In the genomic region with DNA sequence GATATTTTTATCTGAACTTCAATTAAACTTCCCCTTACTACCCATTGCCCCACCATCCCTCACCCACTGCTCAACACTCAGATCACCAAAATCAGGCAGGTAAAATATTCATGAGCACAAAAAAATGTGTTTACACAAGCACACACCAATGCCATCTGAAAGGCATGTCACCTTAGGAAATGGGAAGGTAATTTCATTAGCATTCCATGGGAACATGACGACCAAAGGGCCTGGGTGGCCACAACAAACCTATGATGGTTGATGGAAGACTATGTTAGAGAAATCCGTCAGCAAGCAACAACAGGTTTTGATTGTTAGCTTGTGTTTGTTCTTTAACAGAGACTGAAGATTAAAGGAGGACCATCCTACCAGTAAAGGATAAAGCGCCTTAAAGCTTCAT, we compare ENCODE assay signal across 30 cellular contexts.
"Had no signal": no experiment of that assay in that cellular context is flagged by ENCODE, and none has a peak within 500 bp of the region (broad histone marks: within the 10 kb centered on the region; RNA-seq: fewer than 3 reads in every experiment).

No MANE protein-coding gene starts in this region.

- H3K36me3 Mint-ChIP-seq: activated naive CD4-positive, alpha-beta T cell treated with anti-CD3 and anti-CD28 coated beads, Interleukin-2, amount 50 U/mL, for 24 hours had no signal

- H3K36me3 ChIP-seq: ascending aorta, WERI-Rb-1 had no signal

- H3K27ac ChIP-seq: ascending aorta, WERI-Rb-1 had no signal

- H3K27me3 ChIP-seq: ascending aorta had no signal

- H3K27ac Mint-ChIP-seq: activated CD4-positive, alpha-beta T cell treated with anti-CD3 and anti-CD28 coated beads, Interleukin-2, amount 10 ng/mL, durations not matched to agents 7 days and 5 days; activated CD8-positive, alpha-beta T cell treated with anti-CD3 and anti-CD28 coated beads, Interleukin-2, amount 10 ng/mL, durations not matched to agents 7 days and 5 days; activated naive CD4-positive, alpha-beta T cell treated with anti-CD3 and anti-CD28 coated beads, Interleukin-2, amount 50 U/mL, for 24 hours; activated naive CD8-positive, alpha-beta T cell treated with anti-CD3 and anti-CD28 coated beads, Interleukin-2, amount 10 ng/mL, durations not matched to agents 7 days and 5 days; activated T-helper 2 cell treated with anti-CD3 and anti-CD28 coated beads, Interferon-gamma antibody, Interleukin-2, Interleukin-4, amounts not matched to agents 10 μg/mL and 5 μg/mL and 100 μg/mL, durations not matched to agents 14 hours and 24 hours and 36 hours had no signal

- H3K4me3 Mint-ChIP-seq: activated CD4-positive, alpha-beta T cell treated with anti-CD3 and anti-CD28 coated beads, Interleukin-2, amount 10 ng/mL, durations not matched to agents 7 days and 5 days; activated CD8-positive, alpha-beta T cell treated with anti-CD3 and anti-CD28 coated beads, Interleukin-2, amount 10 ng/mL, durations not matched to agents 7 days and 5 days; activated naive CD4-positive, alpha-beta T cell treated with anti-CD3 and anti-CD28 coated beads, Interleukin-2, amount 50 U/mL, for 24 hours; activated naive CD8-positive, alpha-beta T cell treated with anti-CD3 and anti-CD28 coated beads, Interleukin-2, amount 10 ng/mL, durations not matched to agents 7 days and 5 days; activated T-cell treated with anti-CD3 and anti-CD28 coated beads, Interleukin-2, amount 50 U/mL, for 24 hours; brain had no signal

- H3K9me3 ChIP-seq: ascending aorta had no signal

- DNase-seq: activated CD4-positive, alpha-beta T cell treated with anti-CD3 and anti-CD28 coated beads, Interleukin-2, amount 10 ng/mL, durations not matched to agents 7 days and 5 days; activated CD4-positive, alpha-beta T cell treated with anti-CD3 and anti-CD28 coated beads, Interleukin-2, amount 50 U/mL, for 48 hours; activated CD8-positive, alpha-beta T cell treated with anti-CD3 and anti-CD28 coated beads, Interleukin-2, amount 10 ng/mL, durations not matched to agents 7 days and 5 days; activated gamma-delta T cell; activated naive CD4-positive, alpha-beta T cell treated with Interleukin-2 at 50 U/mL for 16 hours; activated naive CD8-positive, alpha-beta T cell treated with anti-CD3 and anti-CD28 coated beads, Interleukin-2, amount 10 ng/mL, durations not matched to agents 7 days and 5 days; activated T-cell treated with anti-CD3 and anti-CD28 coated beads, Interleukin-2, amount 50 U/mL, for 24 hours; amygdala; caudate nucleus; cerebellar nuclear complex; NCI-H1105; NCI-H1417 treated with DMSO at 0.1 percent for 48 hours; NCI-H1694; NCI-H1930; NCI-H2081 treated with DMSO at 0.1 percent for 48 hours; NCI-H226; NCI-H446 treated with DMSO at 0.1 percent for 48 hours; NCI-H524; NCI-H69; OCI-M1; Right ventricle myocardium superior; SW 1271; T-helper 1 cell; T-helper 2 cell; T-helper 9 cell; WERI-Rb-1 had no signal

- ATAC-seq: activated CD8-positive, alpha-beta T cell treated with anti-CD3 and anti-CD28 coated beads, Interleukin-2, amount 10 ng/mL, durations not matched to agents 7 days and 5 days had no signal

- H3K9me3 Mint-ChIP-seq: activated CD4-positive, alpha-beta T cell treated with anti-CD3 and anti-CD28 coated beads, Interleukin-2, amount 10 ng/mL, durations not matched to agents 7 days and 5 days; activated naive CD4-positive, alpha-beta T cell treated with anti-CD3 and anti-CD28 coated beads, Interleukin-2, amount 50 U/mL, for 24 hours; activated naive CD8-positive, alpha-beta T cell treated with anti-CD3 and anti-CD28 coated beads, Interleukin-2, amount 10 ng/mL, durations not matched to agents 7 days and 5 days; activated T-cell treated with anti-CD3 and anti-CD28 coated beads, Interleukin-2, amount 50 U/mL, for 24 hours; activated T-helper 2 cell treated with anti-CD3 and anti-CD28 coated beads, Interferon-gamma antibody, Interleukin-2, Interleukin-4, amounts not matched to agents 10 μg/mL and 5 μg/mL and 100 μg/mL, durations not matched to agents 14 hours and 24 hours and 36 hours had no signal

- H3K4me3 ChIP-seq: ascending aorta had no signal
